In genomic region chr16:58339452-58339938, GRCh38 we compare ENCODE assay signal across 10 cellular contexts. TPM values are rescaled to one million over a fixed set of nuclear protein-coding genes. Genes with fewer than 3 reads are reported as not detected.
DNase-seq lines count a peak whose midpoint lies in the region; ATAC-seq and TF ChIP-seq lines count a peak whose summit lies in the region.
"Had no signal": no experiment of that assay in that cellular context is flagged by ENCODE, and none has a peak within 500 bp of the region (broad histone marks: within the 10 kb centered on the region; RNA-seq: fewer than 3 reads in every experiment).

No MANE protein-coding gene starts in this region.

- no peak overlapping the region for H2BK20ac ChIP-seq in IMR-90 (ENCODE audit: low read depth, low read length)

- WGBS in IMR-90 (ENCODE audit: extremely low coverage in 2 of 2, insufficient read length in 1 of 2), 2 experiments, result 67% methylated on average over 1 of the region's 5 CpGs; no CpG with 5 or more reads in 1 of the 2 experiments

- TF ChIP-seq POLR2A in IMR-90 (IDR thresholded peaks at IDR 0.05; ENCODE audit: low read depth, low read length), result no peak

- H3K9me3 ChIP-seq in IMR-90 (ENCODE audit: control insufficient read depth, insufficient read depth, low read length), result no peaks in the 10 kb centered on the region
- no peaks in the 10 kb centered on the region for H3K9me3 ChIP-seq in left lung

- POLR2A ChIA-PET in IMR-90 (lab: Charles Lee; ENCODE audit: unreplicated experiment), result interaction anchor here (0.6 kb wide), 1 partner anchor 148 kb away, joined by 3 read pairs; no protein-coding TSS in a partner anchor

- H2AK5ac ChIP-seq in IMR-90 (ENCODE audit: low read depth, low read length), result no peak overlapping the region

- no peak overlapping the region for H2BK120ac ChIP-seq in IMR-90 (ENCODE audit: low read depth, low read length)

- H3K4me1 Mint-ChIP-seq in Calu3 (ENCODE audit: low read depth, unreplicated experiment), result no peaks in the 10 kb centered on the region
- H3K4me1 Mint-ChIP-seq in activated T-cell treated with anti-CD3 and anti-CD28 coated beads, Interleukin-2, amount 50 U/mL, for 24 hours (ENCODE audit: low read depth), result peaks cover 7% of the 10 kb centered on the region

- peaks cover 25% of the 10 kb centered on the region for H3K27me3 Mint-ChIP-seq in Calu3 (ENCODE audit: unreplicated experiment)
- H3K27me3 Mint-ChIP-seq in activated T-cell treated with anti-CD3 and anti-CD28 coated beads, Interleukin-2, amount 50 U/mL, for 24 hours, result peaks cover 8% of the 10 kb centered on the region

- no peak overlapping the region for H3K14ac ChIP-seq in IMR-90 (replicated peaks; ENCODE audit: low read depth, low read length)

- no peaks in the 10 kb centered on the region for H3K79me1 ChIP-seq in IMR-90 (ENCODE audit: low read depth in 1 of 2, low read length in 2 of 2)

- dilution Hi-C loops in IMR-90 (cut with HindIII; ENCODE audit: low sequenced_read_pairs, unreplicated experiment), result no loop called here

- no peak overlapping the region for H4K5ac ChIP-seq in IMR-90 (ENCODE audit: low read depth, low read length)

- CTCF ChIA-PET in Calu3 (lab: Charles Lee), result interaction anchor here (1.1 kb wide), 1 partner anchor 322 kb away, joined by 3 read pairs; no protein-coding TSS in a partner anchor
- CTCF ChIA-PET in IMR-90 (lab: Yijun Ruan, JAX), result interaction anchor here (1.1 kb wide), 1 partner anchor 127 kb away, joined by 3 read pairs; no protein-coding TSS in a partner anchor

- H3K36me3 ChIP-seq in IMR-90 (ENCODE audit: control insufficient read depth, insufficient read depth, low read length) (no peaks in the 10 kb centered on the region), left lung (no peaks in the 10 kb centered on the region)

- H3K4me3 ChIP-seq in IMR-90 (ENCODE audit: insufficient read depth, low read depth, low read length) (no peak overlapping the region), cardiac fibroblast (replicated peaks in 1 of 2; ENCODE audit: low read depth in 2 of 2, low read length in 2 of 2) (no peak overlapping the region), left lung (no peak overlapping the region)

- no peak overlapping the region for H3K18ac ChIP-seq in IMR-90 (ENCODE audit: low read depth, low read length)

- intact Hi-C loops in Calu3 (cut with micrococcal nuclease; ENCODE audit: unreplicated experiment), result loop anchor here (10.0 kb wide), 1 partner anchor 295 kb away; no protein-coding TSS in a partner anchor
- intact Hi-C loops in IMR-90 (cut with micrococcal nuclease), result loop anchor here (10.0 kb wide), 1 partner anchor 295 kb away; no protein-coding TSS in a partner anchor
- intact Hi-C loops in left lung (cut with DNase I), result loop anchor here in 1 of 2 donors (5.0 kb wide), 1 partner anchor 148 kb away; no protein-coding TSS in a partner anchor

- H3K27me3 ChIP-seq in IMR-90 (ENCODE audit: control insufficient read depth, insufficient read depth, low read length) (no peaks in the 10 kb centered on the region; the same call in 1 of the 2 replicates), left lung (no peaks in the 10 kb centered on the region)

- H3K4me2 ChIP-seq in IMR-90 (ENCODE audit: low read depth, low read length), result no peak overlapping the region

- H3K4me1 ChIP-seq in IMR-90 (ENCODE audit: control insufficient read depth, insufficient read depth, low read length) (no peaks in the 10 kb centered on the region), left lung (peaks cover 0 to 6% of the 10 kb centered on the region in 2 donors)

- no peak overlapping the region for H3K9ac ChIP-seq in IMR-90 (ENCODE audit: low read depth, low read length)

- DNase-seq in Calu3 (peak; percentile 11), IMR-90 (no peak), cardiac fibroblast (ENCODE audit: low read depth in 2 of 2) (peak; percentile 36 to 51), left lung (no peak), epidermal melanocyte (ENCODE audit: insufficient read length, low spot score) (no peak)
- DNase-seq in activated T-cell treated with anti-CD3 and anti-CD28 coated beads, Interleukin-2, amount 50 U/mL, for 24 hours, result no peak
- DNase-seq: naive B cell, NCI-H526 treated with DMSO at 0.1 percent for 48 hours had no signal

- H2BK15ac ChIP-seq in IMR-90 (ENCODE audit: low read depth, low read length), result no peak overlapping the region

- H3K27ac ChIP-seq in IMR-90 (ENCODE audit: insufficient read depth, low read length) (no peak overlapping the region), left lung (no peak overlapping the region)

- no peak overlapping the region for H3K4ac ChIP-seq in IMR-90 (ENCODE audit: low read depth, low read length)

- no peak overlapping the region for H3K23ac ChIP-seq in IMR-90 (ENCODE audit: low read depth, low read length)

- no peaks in the 10 kb centered on the region for H3K9me3 Mint-ChIP-seq in Calu3 (ENCODE audit: low read depth, unreplicated experiment)
- no peaks in the 10 kb centered on the region for H3K9me3 Mint-ChIP-seq in activated T-cell treated with anti-CD3 and anti-CD28 coated beads, Interleukin-2, amount 50 U/mL, for 24 hours
- H3K9me3 Mint-ChIP-seq: naive B cell had no signal

- H3K4me3 Mint-ChIP-seq in Calu3 (ENCODE audit: low read depth, unreplicated experiment), result no peak overlapping the region
- no peak overlapping the region for H3K4me3 Mint-ChIP-seq in activated T-cell treated with anti-CD3 and anti-CD28 coated beads, Interleukin-2, amount 50 U/mL, for 24 hours

- no peak overlapping the region for H2AK9ac ChIP-seq in IMR-90 (replicated peaks; ENCODE audit: low read depth, low read length, poor library complexity)

- TF ChIP-seq RAD21 in IMR-90 (IDR thresholded peaks at IDR 0.05; ENCODE audit: low read length), result no peak

- no peak overlapping the region for H3K27ac Mint-ChIP-seq in Calu3 (ENCODE audit: unreplicated experiment)
- no peak overlapping the region for H3K27ac Mint-ChIP-seq in activated T-cell treated with anti-CD3 and anti-CD28 coated beads, Interleukin-2, amount 50 U/mL, for 24 hours
- H3K27ac Mint-ChIP-seq: naive B cell had no signal

- BruUV-seq in Calu3 (replicated peaks; lab: Mats Ljungman, UMichigan) (no TSS peak), IMR-90 (replicated peaks; lab: Mats Ljungman, UMichigan) (no TSS peak)

- H4K91ac ChIP-seq in IMR-90 (ENCODE audit: insufficient read depth, low read depth, low read length), result no peak overlapping the region

- in situ Hi-C loops in IMR-90 (cut with MboI; ENCODE audit: low sequenced_read_pairs), result loop anchor here (10.0 kb wide), 1 partner anchor 315 kb away; no protein-coding TSS in a partner anchor

- ATAC-seq in IMR-90 (ENCODE audit: low read depth), result peak; percentile 36
- ATAC-seq in left lung, result peak; percentile 12
- no peak for ATAC-seq in HG02588 (IDR thresholded peaks at IDR 0.05; ENCODE audit: unreplicated experiment)
- no peak for ATAC-seq in HG03442 (IDR thresholded peaks at IDR 0.05; ENCODE audit: unreplicated experiment)

- no peak for TF ChIP-seq CTCF in Calu3 (IDR thresholded peaks at IDR 0.05; ENCODE audit: unreplicated experiment)
- peak; percentile 23; the same call in 1 of the 2 replicates for TF ChIP-seq CTCF in IMR-90 (conservative IDR thresholded peaks at IDR 0.05; ENCODE audit: low read depth, low read length)
- peak; percentile 25 for TF ChIP-seq CTCF in cardiac fibroblast (IDR thresholded peaks at IDR 0.05; ENCODE audit: low read depth, low read length)
- TF ChIP-seq CTCF in left lung (IDR thresholded peaks at IDR 0.05), result no peak

- no peak overlapping the region for H2BK5ac ChIP-seq in IMR-90 (ENCODE audit: low read depth, low read length, poor library complexity, severe bottlenecking)

- H3K9me1 ChIP-seq in IMR-90 (ENCODE audit: insufficient read depth, low read length), result no peaks in the 10 kb centered on the region

- no peak overlapping the region for H2AFZ ChIP-seq in IMR-90 (replicated peaks; ENCODE audit: low read length, poor library complexity)

- no peak overlapping the region for H3K56ac ChIP-seq in IMR-90 (ENCODE audit: extremely low read depth, insufficient read depth, low read length)

- H4K8ac ChIP-seq in IMR-90 (ENCODE audit: low read depth in 2 of 2, low read length in 2 of 2), result no peak overlapping the region

- no peaks in the 10 kb centered on the region for H4K20me1 ChIP-seq in IMR-90 (ENCODE audit: insufficient read depth, low read length)

- H3K36me3 Mint-ChIP-seq in Calu3 (ENCODE audit: insufficient read depth, unreplicated experiment), result no peaks in the 10 kb centered on the region
- H3K36me3 Mint-ChIP-seq in activated T-cell treated with anti-CD3 and anti-CD28 coated beads, Interleukin-2, amount 50 U/mL, for 24 hours (ENCODE audit: low read depth), result no peaks in the 10 kb centered on the region
- H3K36me3 Mint-ChIP-seq: naive B cell had no signal

TF ChIP-seq in IMR-90, 13 proteins besides CTCF, POLR2A, EP300 and RAD21:
- TF ChIP-seq FOS (IDR thresholded peaks at IDR 0.05; ENCODE audit: low read depth, low read length), result no peak
- TF ChIP-seq, protein P1, sequence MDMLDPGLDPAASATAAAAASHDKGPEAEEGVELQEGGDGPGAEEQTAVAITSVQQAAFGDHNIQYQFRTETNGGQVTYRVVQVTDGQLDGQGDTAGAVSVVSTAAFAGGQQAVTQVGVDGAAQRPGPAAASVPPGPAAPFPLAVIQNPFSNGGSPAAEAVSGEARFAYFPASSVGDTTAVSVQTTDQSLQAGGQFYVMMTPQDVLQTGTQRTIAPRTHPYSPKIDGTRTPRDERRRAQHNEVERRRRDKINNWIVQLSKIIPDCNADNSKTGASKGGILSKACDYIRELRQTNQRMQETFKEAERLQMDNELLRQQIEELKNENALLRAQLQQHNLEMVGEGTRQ (IDR thresholded peaks at IDR 0.05; ENCODE audit: low read depth, low read length), result no peak
TF ChIP-seq in IMR-90: peak in this region for 0.

RNA-seq across cellular contexts. Expression of gene PRSS54, which starts 44.7 kb away (rescaled TPM):
- total RNA-seq in Calu3 (2022) (not detected in 2 replicates), IMR-90 (2012; rRNA removed) (not detected in 2 replicates), left lung (not detected)
- not detected in 2 replicates for polyA plus RNA-seq in IMR-90 (2012; rRNA removed)
- polyA plus RNA-seq in IMR-90 (2012; cell fraction: cytosol; rRNA removed), result not detected in 2 replicates
- not detected in 2 replicates for polyA plus RNA-seq in IMR-90 (2012; cell fraction: nucleus; rRNA removed; ENCODE audit: low replicate concordance)

RNA-seq across cellular contexts. Expression of gene GINS3, which starts 52.8 kb away (rescaled TPM):
- total RNA-seq in Calu3 (2022), result 11.9 and 13.6 TPM in 2 replicates
- 5.0 and 5.4 TPM in 2 replicates for total RNA-seq in IMR-90 (2012; rRNA removed)
- polyA plus RNA-seq in IMR-90 (2012; rRNA removed), result 5.2 and 5.3 TPM in 2 replicates
- polyA plus RNA-seq in IMR-90 (2012; cell fraction: cytosol; rRNA removed), result 2.4 and 2.7 TPM in 2 replicates
- 1.4 and 2.9 TPM in 2 replicates for polyA plus RNA-seq in IMR-90 (2012; cell fraction: nucleus; rRNA removed; ENCODE audit: low replicate concordance)
- 1 to 10 TPM; 4.8 to 5.0 TPM for total RNA-seq in left lung

Comparison
In these comparisons a context has a peak if more than half of its experiments do, and no peak if none do; other contexts are left out.
1. DNase-seq: peak in Calu3 (single experiment) and cardiac fibroblast (2 of 2); none in IMR-90 (single experiment), left lung (0 of 2), activated T-cell treated with anti-CD3 and anti-CD28 coated beads, Interleukin-2, amount 50 U/mL, for 24 hours (single experiment) and epidermal melanocyte (single experiment).
2. CTCF ChIP-seq: peak in IMR-90 (single experiment) and cardiac fibroblast (single experiment); none in Calu3 (single experiment) and left lung (0 of 2).
3. ATAC-seq: peak in IMR-90 (single experiment) and left lung (single experiment); none in HG02588 (single experiment) and HG03442 (single experiment).